Comparison of ENCODE assay signal across 8 cellular contexts in genomic region chr7:131329176-131329570, GRCh38. TPM values are rescaled to one million over a fixed set of nuclear protein-coding genes. Genes with fewer than 3 reads are reported as not detected.
A peak's percentile ranks its signal among the peaks of the same experiment; 100 is the strongest.
DNase-seq lines count a peak whose midpoint lies in the region; ATAC-seq and TF ChIP-seq lines count a peak whose summit lies in the region.

No MANE protein-coding gene starts in this region.

- no peak for ATAC-seq in HG02885 (IDR thresholded peaks at IDR 0.05; ENCODE audit: poor library complexity, unreplicated experiment)

- WGBS in mesenchymal stem cell, result 90% methylated on average over 1 of the region's 1 CpG

- H2AK5ac ChIP-seq in mesenchymal stem cell (ENCODE audit: low read length, severe bottlenecking), result peak overlapping the region; percentile 42

- H3K4me1 Mint-ChIP-seq in MCF 10A (ENCODE audit: insufficient read depth, unreplicated experiment), result peaks cover 16% of the 10 kb centered on the region

- POLR2A ChIA-PET in MCF 10A (lab: Yijun Ruan, JAX), result interaction anchor here (0.6 to 4.6 kb wide), 8 partner anchors 10 to 302 kb away, joined by 3 to 86 read pairs (median 4); no protein-coding TSS in a partner anchor

- H3K27ac Mint-ChIP-seq in MCF 10A (ENCODE audit: low read depth, unreplicated experiment), result peak overlapping the region; percentile 99

- DNase-seq in HFF-Myc (ENCODE audit: extremely low read depth, low read depth) (no peak), MCF 10A (ENCODE audit: unreplicated experiment) (peak; percentile 6), mesenchymal stem cell (peak; percentile 21), NCI-H2227 (lab: John Stamatoyannopoulos, UW; ENCODE audit: unreplicated experiment) (no peak), DMS79 (lab: John Stamatoyannopoulos, UW) (no peak), HK-2 (ENCODE audit: unreplicated experiment) (no peak)

- peaks cover 6% of the 10 kb centered on the region for H3K4me1 ChIP-seq in mesenchymal stem cell (ENCODE audit: control insufficient read depth, insufficient read depth, low read depth, low read length)

- no peak overlapping the region for H3K14ac ChIP-seq in mesenchymal stem cell (ENCODE audit: low read length in 2 of 2)

- H3K4ac ChIP-seq in mesenchymal stem cell (ENCODE audit: low read depth in 1 of 2, low read length in 2 of 2), result no peak overlapping the region

- no peak overlapping the region for H3K18ac ChIP-seq in mesenchymal stem cell (ENCODE audit: low read depth in 1 of 2, low read length in 2 of 2)

- no peaks in the 10 kb centered on the region for H3K27me3 Mint-ChIP-seq in MCF 10A (ENCODE audit: insufficient read depth, unreplicated experiment)

- no peak overlapping the region for H2BK12ac ChIP-seq in mesenchymal stem cell (ENCODE audit: low read length in 2 of 2)

- CTCF ChIA-PET in MCF 10A (lab: Yijun Ruan, JAX), result no interaction called here

- peak overlapping the region; percentile 85 for H3K4me3 Mint-ChIP-seq in MCF 10A (ENCODE audit: unreplicated experiment)

- H4K91ac ChIP-seq in mesenchymal stem cell (ENCODE audit: low read length), result no peak overlapping the region

- peaks cover 16% of the 10 kb centered on the region for H3K36me3 Mint-ChIP-seq in MCF 10A (ENCODE audit: insufficient read depth, unreplicated experiment)

- TF ChIP-seq CTCF in 22Rv1 (IDR thresholded peaks at IDR 0.05) (no peak), HFF-Myc (IDR thresholded peaks at IDR 0.05; ENCODE audit: low read depth, low read length, missing control alignments) (no peak), MCF 10A (IDR thresholded peaks at IDR 0.05; ENCODE audit: unreplicated experiment) (no peak)

- H3K4me3 ChIP-seq in HFF-Myc (replicated peaks; ENCODE audit: low read depth, low read length), result peak overlapping the region; percentile 92
- peak overlapping the region in 1 of 2 experiments; percentile 99 for H3K4me3 ChIP-seq in mesenchymal stem cell (ENCODE audit: insufficient read depth in 1 of 2, low read depth in 1 of 2, low read length in 2 of 2)

- no TSS peak for BruUV-seq in MCF 10A (replicated peaks; lab: Mats Ljungman, UMichigan)

- H2AFZ ChIP-seq in mesenchymal stem cell (ENCODE audit: low read depth, low read length), result no peak overlapping the region

- no peak overlapping the region for H4K8ac ChIP-seq in mesenchymal stem cell (ENCODE audit: low read length)

- no peak overlapping the region for H2BK120ac ChIP-seq in mesenchymal stem cell (ENCODE audit: low read depth, low read length)

- peaks cover 2% of the 10 kb centered on the region for H3K9me3 ChIP-seq in mesenchymal stem cell (ENCODE audit: control insufficient read depth, low read length)

- intact Hi-C loops in MCF 10A (cut with micrococcal nuclease), result loop anchor here (2.0 to 5.0 kb wide), 2 partner anchors 96 to 167 kb away; no protein-coding TSS in a partner anchor

- H3K9me3 Mint-ChIP-seq in MCF 10A (ENCODE audit: unreplicated experiment), result no peaks in the 10 kb centered on the region

- no peaks in the 10 kb centered on the region for H3K79me1 ChIP-seq in mesenchymal stem cell (replicated peaks; ENCODE audit: low read length, poor library complexity, severe bottlenecking)

- H2BK5ac ChIP-seq in mesenchymal stem cell (ENCODE audit: low read depth, low read length, poor library complexity, severe bottlenecking), result no peak overlapping the region

- peak overlapping the region; percentile 81 for H3K4me2 ChIP-seq in mesenchymal stem cell (ENCODE audit: low read length, poor library complexity, severe bottlenecking)

- no peak overlapping the region for H2BK15ac ChIP-seq in mesenchymal stem cell (ENCODE audit: low read depth, poor library complexity, severe bottlenecking)

- peak overlapping the region; percentile 96 for H3K9ac ChIP-seq in mesenchymal stem cell (ENCODE audit: low read length)

- peaks cover 6 to 8% of the 10 kb centered on the region in 2 experiments for H3K36me3 ChIP-seq in mesenchymal stem cell (ENCODE audit: control insufficient read depth in 1 of 2, insufficient read depth in 2 of 2, low read depth in 1 of 2, low read length in 2 of 2)

- no peak overlapping the region for H3K23ac ChIP-seq in mesenchymal stem cell (ENCODE audit: low read length in 2 of 2)

- peak overlapping the region; percentile 82; the same call in 1 of the 2 replicates for H3K27ac ChIP-seq in 22Rv1
- no peak overlapping the region for H3K27ac ChIP-seq in mesenchymal stem cell (ENCODE audit: low read length, poor library complexity, severe bottlenecking)

- no peaks in the 10 kb centered on the region for H3K27me3 ChIP-seq in mesenchymal stem cell (ENCODE audit: control insufficient read depth in 1 of 2, insufficient read depth in 1 of 2, low read length in 2 of 2)

RNA-seq across cellular contexts. Expression of gene MKLN1, which starts 1.5 kb away (rescaled TPM):
- total RNA-seq in MCF 10A (2022), result 35.6 and 35.8 TPM in 2 replicates
- 20.2 TPM for polyA plus RNA-seq in mesenchymal stem cell (2013, experiment 1 of 2)
- polyA plus RNA-seq in mesenchymal stem cell (2013, experiment 2 of 2), result 21.2 TPM

Comparison
In these comparisons a context has a peak if more than half of its experiments do, and no peak if none do; other contexts are left out.
1. DNase-seq: peak in MCF 10A (single experiment) and mesenchymal stem cell (single experiment); none in HFF-Myc (single experiment), NCI-H2227 (single experiment), DMS79 (single experiment) and HK-2 (single experiment).